20 cellular contexts compared by ENCODE assay signal in genomic region chr12:108642899-108643654, GRCh38. TPM values are rescaled to one million over a fixed set of nuclear protein-coding genes. Genes with fewer than 3 reads are reported as not detected.
DNase-seq lines count a peak whose midpoint lies in the region; ATAC-seq and TF ChIP-seq lines count a peak whose summit lies in the region.
"Had no signal": no experiment of that assay in that cellular context is flagged by ENCODE, and none has a peak within 500 bp of the region (broad histone marks: within the 10 kb centered on the region; RNA-seq: fewer than 3 reads in every experiment).

No MANE protein-coding gene starts in this region.

- 80 to 81% methylated on average over 1 of the region's 1 CpG for WGBS in gastroesophageal sphincter (ENCODE audit: low coverage in 1 of 2), 2 donors

- no peaks in the 10 kb centered on the region for H3K27me3 ChIP-seq in gastroesophageal sphincter
- H3K27me3 ChIP-seq: body of pancreas had no signal

- DNase-seq in NCI-H345 (lab: John Stamatoyannopoulos, UW) (peak; percentile 6), NCI-H345 treated with DMSO at 0.1 percent for 48 hours (lab: John Stamatoyannopoulos, UW; ENCODE audit: unreplicated experiment) (no peak), RPMI8226 (peak; percentile 53)
- DNase-seq in activated T-cell treated with anti-CD3 and anti-CD28 coated beads, Interleukin-2, amount 50 U/mL, for 72 hours: no peak
- DNase-seq: activated naive CD4-positive, alpha-beta T cell treated with anti-CD3 and anti-CD28 coated beads, Interleukin-2, amount 50 U/mL, for 16 hours; activated T-cell treated with anti-CD3 and anti-CD28 coated beads for 4 hours; CD4-positive, alpha-beta memory T cell; KG1; NCI-H1417 treated with DMSO at 0.1 percent for 48 hours; NCI-H446 treated with DMSO at 0.1 percent for 48 hours; stimulated activated naive CD4-positive, alpha-beta T cell; trophoblast cell had no signal

- H3K4me1 Mint-ChIP-seq in stimulated activated memory B cell treated with anti-CD40 and anti-IgM and Interleukin-4, amounts not matched to agents 10 μg/mL and 1 μg/mL and 100 μg/mL, for 72 hours: peaks cover 66% of the 10 kb centered on the region
- H3K4me1 Mint-ChIP-seq in activated T-cell treated with anti-CD3 and anti-CD28 coated beads, Interleukin-2, amount 50 U/mL, for 72 hours (ENCODE audit: low read depth): peaks cover 36% of the 10 kb centered on the region

- peak overlapping the region in 3 of 4 donors; percentile 68 to 70 (median 70) for H3K27ac ChIP-seq in gastroesophageal sphincter
- H3K27ac ChIP-seq: parathyroid adenoma had no signal

- H3K4me1 ChIP-seq in gastroesophageal sphincter: peaks cover 0 to 87% (median 17%) of the 10 kb centered on the region in 3 donors

- H3K27me3 Mint-ChIP-seq in stimulated activated memory B cell treated with anti-CD40 and anti-IgM and Interleukin-4, amounts not matched to agents 10 μg/mL and 1 μg/mL and 100 μg/mL, for 72 hours: no peaks in the 10 kb centered on the region
- no peaks in the 10 kb centered on the region for H3K27me3 Mint-ChIP-seq in activated T-cell treated with anti-CD3 and anti-CD28 coated beads, Interleukin-2, amount 50 U/mL, for 72 hours (ENCODE audit: low read depth)
- H3K27me3 Mint-ChIP-seq: CD4-positive, alpha-beta memory T cell had no signal

- H3K36me3 ChIP-seq in gastroesophageal sphincter: peaks cover 0 to 34% of the 10 kb centered on the region in 2 donors

- no peak for TF ChIP-seq CTCF in gastroesophageal sphincter (IDR thresholded peaks at IDR 0.05)

- ATAC-seq in gastroesophageal sphincter: no peak
- no peak for ATAC-seq in stimulated activated memory B cell treated with anti-CD40 and anti-IgM and Interleukin-4, amounts not matched to agents 10 μg/mL and 1 μg/mL and 100 μg/mL, for 72 hours
- ATAC-seq in esophagus mucosa: no peak
- no peak for ATAC-seq in activated T-cell treated with anti-CD3 and anti-CD28 coated beads, Interleukin-2, amount 50 U/mL, for 72 hours (replicated peaks in 1 of 2)
- no peak for ATAC-seq in GM21723 (IDR thresholded peaks at IDR 0.05; ENCODE audit: unreplicated experiment)
- ATAC-seq: GM12878, GM23338 had no signal

- no peaks in the 10 kb centered on the region for H3K9me3 ChIP-seq in gastroesophageal sphincter
- H3K9me3 ChIP-seq: body of pancreas had no signal

- TF ChIP-seq EP300 in gastroesophageal sphincter (IDR thresholded peaks at IDR 0.05): no peak

- peaks cover 43% of the 10 kb centered on the region for H3K36me3 Mint-ChIP-seq in stimulated activated memory B cell treated with anti-CD40 and anti-IgM and Interleukin-4, amounts not matched to agents 10 μg/mL and 1 μg/mL and 100 μg/mL, for 72 hours
- H3K36me3 Mint-ChIP-seq in activated T-cell treated with anti-CD3 and anti-CD28 coated beads, Interleukin-2, amount 50 U/mL, for 72 hours (ENCODE audit: insufficient read depth in 2 of 2): no peaks in the 10 kb centered on the region
- H3K36me3 Mint-ChIP-seq: CD4-positive, alpha-beta memory T cell had no signal

- no peak overlapping the region for H3K4me3 Mint-ChIP-seq in stimulated activated memory B cell treated with anti-CD40 and anti-IgM and Interleukin-4, amounts not matched to agents 10 μg/mL and 1 μg/mL and 100 μg/mL, for 72 hours
- H3K4me3 Mint-ChIP-seq in activated T-cell treated with anti-CD3 and anti-CD28 coated beads, Interleukin-2, amount 50 U/mL, for 72 hours: no peak overlapping the region
- H3K4me3 Mint-ChIP-seq: CD4-positive, alpha-beta memory T cell; GM23338 had no signal

- no peak for TF ChIP-seq POLR2A in gastroesophageal sphincter (IDR thresholded peaks at IDR 0.05)

- H3K27ac Mint-ChIP-seq in stimulated activated memory B cell treated with anti-CD40 and anti-IgM and Interleukin-4, amounts not matched to agents 10 μg/mL and 1 μg/mL and 100 μg/mL, for 72 hours: peak overlapping the region; percentile 69
- H3K27ac Mint-ChIP-seq in activated T-cell treated with anti-CD3 and anti-CD28 coated beads, Interleukin-2, amount 50 U/mL, for 72 hours: no peak overlapping the region
- H3K27ac Mint-ChIP-seq: GM23338 had no signal

- H3K4me3 ChIP-seq in gastroesophageal sphincter: no peak overlapping the region
- H3K4me3 ChIP-seq: body of pancreas, GM12878, GM23338 had no signal

- H3K9me3 Mint-ChIP-seq in stimulated activated memory B cell treated with anti-CD40 and anti-IgM and Interleukin-4, amounts not matched to agents 10 μg/mL and 1 μg/mL and 100 μg/mL, for 72 hours: no peaks in the 10 kb centered on the region
- H3K9me3 Mint-ChIP-seq in activated T-cell treated with anti-CD3 and anti-CD28 coated beads, Interleukin-2, amount 50 U/mL, for 72 hours: no peaks in the 10 kb centered on the region
- H3K9me3 Mint-ChIP-seq: CD4-positive, alpha-beta memory T cell; GM23338 had no signal

RNA-seq across cellular contexts. Expression of gene SELPLG, which starts 9.4 kb away (rescaled TPM):
- total RNA-seq in gastroesophageal sphincter: 10 to 100 TPM in 1 of 4 donors, 1 to 10 TPM in 3; 3.6 to 12.4 (median 5.5) TPM
- 0.76 TPM for total RNA-seq in esophagus mucosa
- 10 to 100 TPM; 49.6 to 55.4 TPM for total RNA-seq in activated T-cell treated with anti-CD3 and anti-CD28 coated beads, Interleukin-2, amount 50 U/mL, for 72 hours

RNA-seq across cellular contexts. Expression of gene TMEM119, which starts 45.2 kb away (rescaled TPM):
- total RNA-seq in gastroesophageal sphincter: 1 to 10 TPM; 2.3 to 5.9 (median 4.5) TPM
- total RNA-seq in esophagus mucosa: 2.0 TPM
- total RNA-seq in activated T-cell treated with anti-CD3 and anti-CD28 coated beads, Interleukin-2, amount 50 U/mL, for 72 hours: under 1 TPM; 0.65 to 0.74 TPM

Comparison
In these comparisons a context has a peak if more than half of its experiments do, and no peak if none do; other contexts are left out.
1. DNase-seq: peak in NCI-H345 (single experiment) and RPMI8226 (single experiment); none in NCI-H345 treated with DMSO at 0.1 percent for 48 hours (single experiment) and activated T-cell treated with anti-CD3 and anti-CD28 coated beads, Interleukin-2, amount 50 U/mL, for 72 hours (0 of 2).